26 cellular contexts compared by ENCODE assay signal in the genomic region with DNA sequence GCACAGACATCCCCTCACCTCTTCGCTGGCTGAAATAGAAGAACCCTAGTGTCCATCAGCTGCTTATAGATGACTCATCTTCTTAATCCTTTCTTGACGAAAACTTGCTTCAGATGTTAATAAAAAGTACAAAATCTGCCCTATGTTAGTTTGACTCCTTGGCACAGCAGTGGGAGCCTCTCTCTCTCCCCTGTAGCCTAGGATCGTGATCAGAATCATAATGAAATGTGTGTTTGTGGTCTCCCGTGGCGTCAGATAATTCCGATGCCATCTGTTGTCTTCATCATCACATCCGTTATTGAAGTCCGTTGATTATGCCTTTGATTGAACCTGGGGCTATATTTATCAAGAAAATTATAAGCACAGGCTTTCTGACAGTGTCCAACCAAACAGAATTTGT.
"Had no signal": no experiment of that assay in that cellular context is flagged by ENCODE, and none has a peak within 500 bp of the region (broad histone marks: within the 10 kb centered on the region; RNA-seq: fewer than 3 reads in every experiment).

No MANE protein-coding gene starts in this region.

- H3K4me1 Mint-ChIP-seq: activated CD4-positive, alpha-beta memory T cell treated with anti-CD3 and anti-CD28 coated beads, Interleukin-2, amount 10 ng/mL, durations not matched to agents 7 days and 5 days; activated CD4-positive, alpha-beta T cell treated with anti-CD3 and anti-CD28 coated beads, Interleukin-2, amount 10 ng/mL, durations not matched to agents 24 days and 14 days; naive thymus-derived CD8-positive, alpha-beta T cell had no signal

- H3K27me3 Mint-ChIP-seq: activated CD4-positive, alpha-beta memory T cell treated with anti-CD3 and anti-CD28 coated beads, Interleukin-2, amount 10 ng/mL, durations not matched to agents 7 days and 5 days; activated CD4-positive, alpha-beta T cell treated with anti-CD3 and anti-CD28 coated beads, Interleukin-2, amount 10 ng/mL, durations not matched to agents 24 days and 14 days; activated naive CD8-positive, alpha-beta T cell treated with anti-CD3 and anti-CD28 coated beads, Interleukin-2, amount 50 U/mL, for 24 hours; naive thymus-derived CD8-positive, alpha-beta T cell; stimulated activated memory B cell treated with anti-CD40 and anti-IgM and Interleukin-4, amounts not matched to agents 10 μg/mL and 1 μg/mL and 100 μg/mL, for 72 hours had no signal

- H3K9me3 Mint-ChIP-seq: immature natural killer cell; stimulated activated memory B cell treated with anti-CD40 and anti-IgM and Interleukin-4, amounts not matched to agents 10 μg/mL and 1 μg/mL and 100 μg/mL, for 72 hours had no signal

- DNase-seq: activated CD4-positive, alpha-beta memory T cell treated with anti-CD3 and anti-CD28 coated beads, Interleukin-2, amount 10 ng/mL, durations not matched to agents 7 days and 5 days; activated CD4-positive, alpha-beta T cell treated with anti-CD3 and anti-CD28 coated beads, Interleukin-2, amount 10 ng/mL, durations not matched to agents 24 days and 14 days; activated gamma-delta T cell; activated naive CD4-positive, alpha-beta T cell treated with anti-CD3 and anti-CD28 coated beads, Interleukin-2, amount 50 U/mL, for 16 hours; activated naive CD8-positive, alpha-beta T cell treated with anti-CD3 and anti-CD28 coated beads, Interleukin-2, amount 50 U/mL, for 24 hours; anterior cingulate cortex; body of pancreas; caudate nucleus; effector memory CD4-positive, alpha-beta T cell; foreskin melanocyte; immature natural killer cell; kidney glomerular epithelial cell; left ventricle myocardium inferior; naive thymus-derived CD8-positive, alpha-beta T cell; retina; sigmoid colon; stimulated activated CD4-positive, alpha-beta T cell treated with anti-CD3 and anti-CD28 coated beads, Interleukin-15, amount 100 ng/mL, for 24 hours; testis; trophoblast cell; uterus had no signal

- H3K27ac Mint-ChIP-seq: activated CD4-positive, alpha-beta memory T cell treated with anti-CD3 and anti-CD28 coated beads, Interleukin-2, amount 10 ng/mL, durations not matched to agents 7 days and 5 days; activated CD4-positive, alpha-beta T cell treated with anti-CD3 and anti-CD28 coated beads, Interleukin-2, amount 10 ng/mL, durations not matched to agents 24 days and 14 days; activated naive CD8-positive, alpha-beta T cell treated with anti-CD3 and anti-CD28 coated beads, Interleukin-2, amount 50 U/mL, for 24 hours; activated T-helper 1 cell treated with anti-CD3 and anti-CD28 coated beads, Interleukin-12 subunit alpha, Interleukin-12 subunit beta, Interleukin-2, Interleukin-4 antibody, amounts not matched to agents 30 ng/mL and 10 ng/mL and 1 ng/mL, durations not matched to agents 14 hours and 24 hours and 36 hours; progenitor cell of endocrine pancreas; stimulated activated memory B cell treated with anti-CD40 and anti-IgM and Interleukin-4, amounts not matched to agents 10 μg/mL and 1 μg/mL and 100 μg/mL, for 72 hours had no signal

- ATAC-seq: activated CD4-positive, CD25-positive, alpha-beta regulatory T cell treated with anti-CD3 and anti-CD28 coated beads, Interleukin-2, amount 50 U/mL, for 24 hours; activated naive CD8-positive, alpha-beta T cell treated with anti-CD3 and anti-CD28 coated beads, Interleukin-2, amount 50 U/mL, for 24 hours; body of pancreas; esophagus mucosa; naive thymus-derived CD8-positive, alpha-beta T cell; stimulated activated memory B cell treated with anti-CD40 and anti-IgM and Interleukin-4, amounts not matched to agents 10 μg/mL and 1 μg/mL and 100 μg/mL, for 72 hours had no signal

- H3K36me3 Mint-ChIP-seq: immature natural killer cell; naive thymus-derived CD8-positive, alpha-beta T cell had no signal

- H3K4me3 Mint-ChIP-seq: activated CD4-positive, alpha-beta memory T cell treated with anti-CD3 and anti-CD28 coated beads, Interleukin-2, amount 10 ng/mL, durations not matched to agents 7 days and 5 days; activated CD4-positive, alpha-beta T cell treated with anti-CD3 and anti-CD28 coated beads, Interleukin-2, amount 10 ng/mL, durations not matched to agents 24 days and 14 days; activated naive CD8-positive, alpha-beta T cell treated with anti-CD3 and anti-CD28 coated beads, Interleukin-2, amount 50 U/mL, for 24 hours; activated T-helper 1 cell treated with anti-CD3 and anti-CD28 coated beads, Interleukin-12 subunit alpha, Interleukin-12 subunit beta, Interleukin-2, Interleukin-4 antibody, amounts not matched to agents 30 ng/mL and 10 ng/mL and 1 ng/mL, durations not matched to agents 14 hours and 24 hours and 36 hours; immature natural killer cell; naive thymus-derived CD8-positive, alpha-beta T cell; stimulated activated memory B cell treated with anti-CD40 and anti-IgM and Interleukin-4, amounts not matched to agents 10 μg/mL and 1 μg/mL and 100 μg/mL, for 72 hours had no signal

- FAIRE-seq: colon had no signal
